In the genomic region with DNA sequence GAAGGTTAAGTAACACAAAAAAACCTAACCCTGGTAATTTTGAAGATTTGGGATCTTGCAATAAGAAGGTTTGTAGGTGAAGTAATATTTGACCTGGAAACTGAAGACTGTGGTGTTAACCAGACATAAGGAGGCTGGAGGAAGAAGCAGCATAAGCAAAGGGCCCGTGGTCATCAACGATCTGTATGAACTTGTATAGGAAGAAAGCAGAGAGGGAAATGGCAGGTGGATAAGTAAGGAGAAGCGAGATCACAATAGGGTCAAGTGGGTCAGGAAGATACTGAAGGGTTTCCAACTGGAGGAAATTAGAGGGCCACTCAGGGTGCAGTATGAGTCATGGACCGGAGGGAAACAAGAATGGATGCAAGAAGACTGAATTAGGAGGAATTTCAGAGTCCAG, we compare ENCODE assay signal across 14 cellular contexts.
DNase-seq lines count a peak whose midpoint lies in the region; ATAC-seq, FAIRE-seq and TF ChIP-seq lines count a peak whose summit lies in the region.
"Had no signal": no experiment of that assay in that cellular context is flagged by ENCODE, and none has a peak within 500 bp of the region (broad histone marks: within the 10 kb centered on the region; RNA-seq: fewer than 3 reads in every experiment).

No MANE protein-coding gene starts in this region.

- H3K9me3 Mint-ChIP-seq in astrocyte (ENCODE audit: unreplicated experiment) (peaks cover 3% of the 10 kb centered on the region), osteocyte (ENCODE audit: unreplicated experiment) (no peaks in the 10 kb centered on the region)
- no peaks in the 10 kb centered on the region for H3K9me3 Mint-ChIP-seq in activated CD4-positive, alpha-beta memory T cell treated with anti-CD3 and anti-CD28 coated beads for 36 hours
- H3K9me3 Mint-ChIP-seq: GM23338, H9 had no signal

- BruUV-seq in endothelial cell of umbilical vein (replicated peaks; lab: Mats Ljungman, UMichigan): no TSS peak

- H3K9me3 ChIP-seq in astrocyte (ENCODE audit: insufficient read depth, low read depth, low read length) (no peaks in the 10 kb centered on the region), endothelial cell of umbilical vein (replicated peaks; ENCODE audit: control insufficient read depth, insufficient read depth, low read length) (no peaks in the 10 kb centered on the region)
- H3K9me3 ChIP-seq: Caco-2 had no signal

- intact Hi-C loops in endothelial cell of umbilical vein (cut with micrococcal nuclease): no loop called here
- intact Hi-C loops in activated CD4-positive, alpha-beta memory T cell treated with anti-CD3 and anti-CD28 coated beads for 36 hours (cut with micrococcal nuclease): no loop called here

- TF ChIP-seq POLR2A in endothelial cell of umbilical vein (IDR thresholded peaks at IDR 0.05; ENCODE audit: low read depth, low read length): no peak

- CTCF ChIA-PET in endothelial cell of umbilical vein (lab: Charles Lee): no interaction called here
- CTCF ChIA-PET in activated CD4-positive, alpha-beta memory T cell treated with anti-CD3 and anti-CD28 coated beads for 36 hours (lab: Charles Lee): no interaction called here

- H3K27ac Mint-ChIP-seq in astrocyte (ENCODE audit: unreplicated experiment) (no peak overlapping the region), osteocyte (ENCODE audit: unreplicated experiment) (peak overlapping the region; percentile 2)
- H3K27ac Mint-ChIP-seq in activated CD4-positive, alpha-beta memory T cell treated with anti-CD3 and anti-CD28 coated beads for 36 hours: no peak overlapping the region
- H3K27ac Mint-ChIP-seq: CD14-positive monocyte; CD8-positive, alpha-beta memory T cell; GM23338 had no signal

- peak overlapping the region; percentile 79 for H3K9ac ChIP-seq in astrocyte (ENCODE audit: low read length)
- H3K9ac ChIP-seq in endothelial cell of umbilical vein (replicated peaks; ENCODE audit: extremely low read depth, insufficient read depth, low read length): no peak overlapping the region

- peaks cover 13% of the 10 kb centered on the region for H3K27me3 ChIP-seq in astrocyte (ENCODE audit: insufficient read depth, low read length)
- peaks cover 0 to 2% of the 10 kb centered on the region in 2 experiments for H3K27me3 ChIP-seq in endothelial cell of umbilical vein (ENCODE audit: control insufficient read depth in 2 of 2, insufficient read depth in 2 of 2, low read length in 2 of 2)

- no peaks in the 10 kb centered on the region for H4K20me1 ChIP-seq in astrocyte (ENCODE audit: insufficient read depth, low read length)
- H4K20me1 ChIP-seq in endothelial cell of umbilical vein (replicated peaks; ENCODE audit: control insufficient read depth, extremely low read depth, insufficient read depth, low read length): no peaks in the 10 kb centered on the region

- H3K4me1 ChIP-seq in astrocyte (ENCODE audit: insufficient read depth, low read length) (peaks cover 19% of the 10 kb centered on the region), endothelial cell of umbilical vein (ENCODE audit: control insufficient read depth, extremely low read depth, insufficient read depth, low read length) (no peaks in the 10 kb centered on the region)
- H3K4me1 ChIP-seq: Caco-2 had no signal

- H3K4me1 Mint-ChIP-seq in astrocyte (ENCODE audit: low read depth, unreplicated experiment): peaks cover 20% of the 10 kb centered on the region
- H3K4me1 Mint-ChIP-seq in osteocyte (ENCODE audit: unreplicated experiment): peaks cover 47% of the 10 kb centered on the region
- H3K4me1 Mint-ChIP-seq in activated CD4-positive, alpha-beta memory T cell treated with anti-CD3 and anti-CD28 coated beads for 36 hours (ENCODE audit: low read depth): no peaks in the 10 kb centered on the region
- H3K4me1 Mint-ChIP-seq: CD14-positive monocyte; CD8-positive, alpha-beta memory T cell had no signal

- no peak overlapping the region for H3K4me3 ChIP-seq in astrocyte (ENCODE audit: insufficient read depth, low read depth, low read length)
- no peak overlapping the region for H3K4me3 ChIP-seq in endothelial cell of umbilical vein (replicated peaks in 1 of 3; ENCODE audit: insufficient read depth in 1 of 3, low read depth in 1 of 3, low read length in 3 of 3)
- H3K4me3 ChIP-seq: GM23338 had no signal

- POLR2A ChIA-PET in endothelial cell of umbilical vein (lab: Charles Lee): no interaction called here
- POLR2A ChIA-PET in activated CD4-positive, alpha-beta memory T cell treated with anti-CD3 and anti-CD28 coated beads for 36 hours (lab: Charles Lee): no interaction called here

- peak overlapping the region; percentile 88 for H3K27ac ChIP-seq in astrocyte (ENCODE audit: low read depth, low read length)
- H3K27ac ChIP-seq in endothelial cell of umbilical vein (ENCODE audit: insufficient read depth, low read depth, low read length): no peak overlapping the region
- H3K27ac ChIP-seq: 22Rv1 had no signal

- H2AFZ ChIP-seq in astrocyte (ENCODE audit: low read depth, low read length): no peak overlapping the region
- no peak overlapping the region for H2AFZ ChIP-seq in endothelial cell of umbilical vein (ENCODE audit: low read depth, low read length)

- no peaks in the 10 kb centered on the region for H3K9me1 ChIP-seq in endothelial cell of umbilical vein (replicated peaks; ENCODE audit: control insufficient read depth, extremely low read depth, insufficient read depth, low read length)

- H3K4me2 ChIP-seq in astrocyte (ENCODE audit: low read length): no peak overlapping the region
- no peak overlapping the region for H3K4me2 ChIP-seq in endothelial cell of umbilical vein (ENCODE audit: insufficient read depth, low read length)

- no peak for ATAC-seq in GM18519 (IDR thresholded peaks at IDR 0.05; ENCODE audit: low FRiP score, unreplicated experiment)

- peak; percentile 25 for DNase-seq in DMS53 (lab: John Stamatoyannopoulos, UW)
- no peak for DNase-seq in astrocyte (ENCODE audit: low read depth)
- peak; percentile 6 for DNase-seq in endothelial cell of umbilical vein (ENCODE audit: low read depth, low spot score)
- DNase-seq in osteocyte (ENCODE audit: extremely low spot score, unreplicated experiment): no peak
- DNase-seq in activated CD4-positive, alpha-beta memory T cell treated with anti-CD3 and anti-CD28 coated beads for 36 hours: no peak
- no peak for DNase-seq in NCI-H345 (lab: John Stamatoyannopoulos, UW)
- DNase-seq in SHP77 treated with DMSO at 0.1 percent for 48 hours (lab: John Stamatoyannopoulos, UW): no peak
- DNase-seq: Caco-2; CD8-positive, alpha-beta memory T cell; H9 had no signal

- no peaks in the 10 kb centered on the region for H3K36me3 Mint-ChIP-seq in astrocyte (ENCODE audit: low read depth, unreplicated experiment)
- no peaks in the 10 kb centered on the region for H3K36me3 Mint-ChIP-seq in osteocyte (ENCODE audit: unreplicated experiment)
- H3K36me3 Mint-ChIP-seq in activated CD4-positive, alpha-beta memory T cell treated with anti-CD3 and anti-CD28 coated beads for 36 hours: no peaks in the 10 kb centered on the region
- H3K36me3 Mint-ChIP-seq: CD14-positive monocyte; CD8-positive, alpha-beta memory T cell had no signal

- H3K79me2 ChIP-seq in astrocyte (ENCODE audit: insufficient read depth, low read length): no peaks in the 10 kb centered on the region
- no peaks in the 10 kb centered on the region for H3K79me2 ChIP-seq in endothelial cell of umbilical vein (ENCODE audit: control insufficient read depth, insufficient read depth, low read length)

- no peak for FAIRE-seq in astrocyte (lab: Jason Lieb, UNC)
- FAIRE-seq in endothelial cell of umbilical vein (lab: Jason Lieb, UNC): no peak

- H3K36me3 ChIP-seq in astrocyte (ENCODE audit: insufficient read depth, low read length) (no peaks in the 10 kb centered on the region), endothelial cell of umbilical vein (ENCODE audit: control insufficient read depth in 2 of 2, extremely low read depth in 1 of 2, insufficient read depth in 2 of 2, low read length in 2 of 2) (no peaks in the 10 kb centered on the region)

- H3K27me3 Mint-ChIP-seq in astrocyte (ENCODE audit: low read depth, unreplicated experiment) (no peaks in the 10 kb centered on the region), osteocyte (ENCODE audit: unreplicated experiment) (no peaks in the 10 kb centered on the region)
- peaks cover 3% of the 10 kb centered on the region for H3K27me3 Mint-ChIP-seq in activated CD4-positive, alpha-beta memory T cell treated with anti-CD3 and anti-CD28 coated beads for 36 hours
- H3K27me3 Mint-ChIP-seq: CD8-positive, alpha-beta memory T cell had no signal

- TF ChIP-seq CTCF in astrocyte (IDR thresholded peaks at IDR 0.05; ENCODE audit: insufficient read depth, low read depth, low read length) (no peak), endothelial cell of umbilical vein (IDR thresholded peaks at IDR 0.05; ENCODE audit: extremely low read depth in 1 of 2, insufficient read depth in 1 of 2, low read depth in 1 of 2, low read length in 2 of 2) (no peak), osteocyte (IDR thresholded peaks at IDR 0.05) (no peak)

- dilution Hi-C loops in endothelial cell of umbilical vein (cut with MboI; ENCODE audit: extremely low pct_ligation_motif_present, low sequenced_read_pairs): no loop called here

- H3K4me3 Mint-ChIP-seq in astrocyte (ENCODE audit: unreplicated experiment) (no peak overlapping the region), osteocyte (ENCODE audit: unreplicated experiment) (no peak overlapping the region)
- H3K4me3 Mint-ChIP-seq in activated CD4-positive, alpha-beta memory T cell treated with anti-CD3 and anti-CD28 coated beads for 36 hours: no peak overlapping the region
- H3K4me3 Mint-ChIP-seq: CD14-positive monocyte; CD8-positive, alpha-beta memory T cell; GM23338; H9 had no signal

TF ChIP-seq in endothelial cell of umbilical vein, 7 proteins besides CTCF, POLR2A, EP300 and RAD21:
- TF ChIP-seq JUN (IDR thresholded peaks at IDR 0.05; ENCODE audit: borderline replicate concordance, insufficient read depth, insufficient read length, low read depth) (peak; percentile 9), EZH2 (IDR thresholded peaks at IDR 0.05; ENCODE audit: borderline replicate concordance, low read depth, low read length, severe bottlenecking) (no peak), POLR2AphosphoS5 (IDR thresholded peaks at IDR 0.05; ENCODE audit: insufficient read depth, low read depth, low read length) (no peak), GATA2 (IDR thresholded peaks at IDR 0.05; ENCODE audit: insufficient read depth, insufficient read length, low read depth, low read length) (no peak), MYC (IDR thresholded peaks at IDR 0.05; ENCODE audit: low read depth, low read length) (no peak)

Comparison
In these comparisons a context has a peak if more than half of its experiments do, and no peak if none do; other contexts are left out.
1. DNase-seq: peak in DMS53 (single experiment) and endothelial cell of umbilical vein (single experiment); none in astrocyte (single experiment), osteocyte (single experiment), activated CD4-positive, alpha-beta memory T cell treated with anti-CD3 and anti-CD28 coated beads for 36 hours (single experiment), NCI-H345 (single experiment) and SHP77 treated with DMSO at 0.1 percent for 48 hours (single experiment).